19 cellular contexts compared by ENCODE assay signal in the genomic region with DNA sequence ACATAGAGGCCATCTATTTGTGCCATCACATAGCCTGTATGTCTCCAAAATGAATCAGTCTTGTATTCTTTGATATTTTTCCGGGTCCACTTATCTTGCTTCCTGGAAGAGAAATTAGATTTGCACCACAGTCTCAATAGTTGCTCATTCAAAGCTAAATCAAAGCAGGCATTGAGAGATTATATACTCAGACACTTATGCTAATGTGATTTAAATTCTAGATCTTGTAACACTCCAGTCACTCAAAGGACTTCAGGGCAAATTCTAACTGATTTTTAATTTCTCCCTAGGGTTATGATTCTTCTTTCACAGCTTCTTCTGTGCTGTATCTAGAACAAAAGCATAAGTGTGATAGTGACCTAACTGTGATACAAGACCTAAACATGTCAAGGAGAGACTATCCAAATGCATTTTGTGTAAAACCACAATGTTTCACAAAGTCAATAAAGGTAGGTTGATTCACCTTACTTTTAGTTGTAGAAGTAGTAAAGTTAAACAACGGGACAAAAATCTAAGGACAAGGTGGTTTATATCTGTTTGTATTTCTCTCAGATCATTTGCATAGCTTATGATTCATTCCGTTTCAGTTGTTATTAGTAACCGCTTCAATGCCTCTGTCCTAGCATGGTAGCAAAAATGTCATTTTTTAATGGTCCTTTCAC. TPM values are rescaled to one million over a fixed set of nuclear protein-coding genes. Genes with fewer than 3 reads are reported as not detected.
DNase-seq lines count a peak whose midpoint lies in the region; ATAC-seq and TF ChIP-seq lines count a peak whose summit lies in the region.
"Had no signal": no experiment of that assay in that cellular context is flagged by ENCODE, and none has a peak within 500 bp of the region (broad histone marks: within the 10 kb centered on the region; RNA-seq: fewer than 3 reads in every experiment).

No MANE protein-coding gene starts in this region.

- POLR2A ChIA-PET in CD8-positive, alpha-beta memory T cell (lab: Charles Lee), result no interaction called here

- DNase-seq in GM12865 (ENCODE audit: low read depth), result peak; percentile 15
- DNase-seq in epithelial cell of esophagus (ENCODE audit: low read depth), result peak; percentile 27
- no peak for DNase-seq in T-helper 1 cell
- DNase-seq in CD8-positive, alpha-beta memory T cell, result no peak
- DNase-seq in DMS153 treated with DMSO at 0.1 percent for 48 hours (lab: John Stamatoyannopoulos, UW; ENCODE audit: unreplicated experiment), result no peak
- DNase-seq: activated CD4-positive, alpha-beta memory T cell treated with anti-CD3 and anti-CD28 coated beads, Interleukin-2, amount 10 ng/mL, durations not matched to agents 7 days and 5 days; anterior cingulate cortex; COR-L47; cortex of kidney; kidney glomerular epithelial cell; NCI-H1436; pancreas; stimulated activated CD4-positive, alpha-beta T cell treated with anti-CD3 and anti-CD28 coated beads, Interleukin-4, amount 100 ng/mL, for 4 hours had no signal

- no peak overlapping the region for H3K4me3 Mint-ChIP-seq in CD8-positive, alpha-beta memory T cell
- H3K4me3 Mint-ChIP-seq: activated CD4-positive, alpha-beta memory T cell treated with anti-CD3 and anti-CD28 coated beads, Interleukin-2, amount 10 ng/mL, durations not matched to agents 7 days and 5 days had no signal

- H3K27me3 Mint-ChIP-seq in CD8-positive, alpha-beta memory T cell, result peaks cover 4 to 6% of the 10 kb centered on the region in 2 donors
- H3K27me3 Mint-ChIP-seq: activated CD4-positive, alpha-beta memory T cell treated with anti-CD3 and anti-CD28 coated beads, Interleukin-2, amount 10 ng/mL, durations not matched to agents 7 days and 5 days had no signal

- H3K27ac Mint-ChIP-seq in CD8-positive, alpha-beta memory T cell, result no peak overlapping the region
- H3K27ac Mint-ChIP-seq: activated CD4-positive, alpha-beta memory T cell treated with anti-CD3 and anti-CD28 coated beads, Interleukin-2, amount 10 ng/mL, durations not matched to agents 7 days and 5 days had no signal

- H3K27me3 ChIP-seq in CD8-positive, alpha-beta memory T cell (ENCODE audit: insufficient read depth, low read length, poor library complexity, severe bottlenecking), result no peaks in the 10 kb centered on the region
- H3K27me3 ChIP-seq: pancreas, SJSA1, tibial nerve had no signal

- CTCF ChIA-PET in CD8-positive, alpha-beta memory T cell (lab: Charles Lee), result no interaction called here

- no peak overlapping the region for H3K4me3 ChIP-seq in GM12865 (ENCODE audit: low read depth, low read length)
- no peak overlapping the region for H3K4me3 ChIP-seq in epithelial cell of esophagus (ENCODE audit: low read length)
- no peak overlapping the region for H3K4me3 ChIP-seq in CD8-positive, alpha-beta memory T cell (ENCODE audit: low read length)
- H3K4me3 ChIP-seq: pancreas, SJSA1, tibial nerve had no signal

- H3K4me1 ChIP-seq in CD8-positive, alpha-beta memory T cell (ENCODE audit: insufficient read depth, low read length), result no peaks in the 10 kb centered on the region
- H3K4me1 ChIP-seq: pancreas, SJSA1, tibial nerve had no signal

- TF ChIP-seq CTCF in GM12865 (IDR thresholded peaks at IDR 0.05; ENCODE audit: insufficient read depth, low read depth, low read length, missing control alignments), result no peak
- no peak for TF ChIP-seq CTCF in epithelial cell of esophagus (IDR thresholded peaks at IDR 0.05; ENCODE audit: insufficient read depth, low read depth, low read length, missing control alignments)

- H3K36me3 ChIP-seq in CD8-positive, alpha-beta memory T cell (ENCODE audit: insufficient read depth, low read length), result no peaks in the 10 kb centered on the region
- H3K36me3 ChIP-seq: pancreas, SJSA1 had no signal

- H3K36me3 Mint-ChIP-seq in CD8-positive, alpha-beta memory T cell, result no peaks in the 10 kb centered on the region

- H3K27ac ChIP-seq in CD8-positive, alpha-beta memory T cell (ENCODE audit: low read depth, low read length), result no peak overlapping the region
- H3K27ac ChIP-seq: HL-60, pancreas, SJSA1, tibial nerve had no signal

- ATAC-seq in GM18909 (IDR thresholded peaks at IDR 0.05; ENCODE audit: poor library complexity, unreplicated experiment) (peak; percentile 46), HG03175 (IDR thresholded peaks at IDR 0.05; ENCODE audit: unreplicated experiment) (peak; percentile 57), GM19395 (IDR thresholded peaks at IDR 0.05; ENCODE audit: unreplicated experiment) (no peak)
- ATAC-seq: pancreas had no signal

- no peaks in the 10 kb centered on the region for H3K9me3 ChIP-seq in CD8-positive, alpha-beta memory T cell (ENCODE audit: low read length)
- H3K9me3 ChIP-seq: pancreas, SJSA1, tibial nerve had no signal

- H3K9me3 Mint-ChIP-seq in CD8-positive, alpha-beta memory T cell, result no peaks in the 10 kb centered on the region
- H3K9me3 Mint-ChIP-seq: activated CD4-positive, alpha-beta memory T cell treated with anti-CD3 and anti-CD28 coated beads, Interleukin-2, amount 10 ng/mL, durations not matched to agents 7 days and 5 days had no signal

- H3K4me1 Mint-ChIP-seq in CD8-positive, alpha-beta memory T cell, result no peaks in the 10 kb centered on the region
- H3K4me1 Mint-ChIP-seq: activated CD4-positive, alpha-beta memory T cell treated with anti-CD3 and anti-CD28 coated beads, Interleukin-2, amount 10 ng/mL, durations not matched to agents 7 days and 5 days had no signal

RNA-seq across cellular contexts. Expression of gene PLBD1, which starts 26.8 kb away (rescaled TPM):
- total RNA-seq in CD8-positive, alpha-beta memory T cell, result under 1 TPM in 1 of 2 experiments, not detected in 1; 0.24 TPM
- polyA plus RNA-seq in CD8-positive, alpha-beta memory T cell, result not detected
- total RNA-seq: activated CD4-positive, alpha-beta memory T cell treated with anti-CD3 and anti-CD28 coated beads, Interleukin-2, amount 10 ng/mL, durations not matched to agents 7 days and 5 days; SJSA1 had no signal

Comparison
In these comparisons a context has a peak if more than half of its experiments do, and no peak if none do; other contexts are left out.
1. DNase-seq: peak in GM12865 (single experiment) and epithelial cell of esophagus (single experiment); none in T-helper 1 cell (0 of 5), CD8-positive, alpha-beta memory T cell (0 of 5) and DMS153 treated with DMSO at 0.1 percent for 48 hours (single experiment).